15 cellular contexts compared by ENCODE assay signal in genomic region chr3:66638717-66639116, GRCh38.
DNase-seq lines count a peak whose midpoint lies in the region; ATAC-seq and TF ChIP-seq lines count a peak whose summit lies in the region.
"Had no signal": no experiment of that assay in that cellular context is flagged by ENCODE, and none has a peak within 500 bp of the region (broad histone marks: within the 10 kb centered on the region; RNA-seq: fewer than 3 reads in every experiment).

No MANE protein-coding gene starts in this region.

- POLR2A ChIA-PET in GM10248 (lab: Yijun Ruan, JAX): no interaction called here

- no peak for TF ChIP-seq CTCF in GM10248 (IDR thresholded peaks at IDR 0.05; ENCODE audit: control extremely low read depth, extremely low read depth, low read depth, missing control alignments)
- TF ChIP-seq CTCF in GM20000 (IDR thresholded peaks at IDR 0.05; ENCODE audit: extremely low read depth, missing control alignments): no peak

- no peaks in the 10 kb centered on the region for H3K27me3 ChIP-seq in iPS DF 6.9 (ENCODE audit: control insufficient read depth, insufficient read depth, low read length)

- WGBS in iPS DF 6.9 (ENCODE audit: insufficient coverage, insufficient read length): no CpG with 5 or more reads among the region's 6 CpGs

- H3K4me1 ChIP-seq in iPS DF 6.9 (ENCODE audit: control insufficient read depth, insufficient read depth, low read length): no peaks in the 10 kb centered on the region

- peak; percentile 70 for ATAC-seq in HG03103 (IDR thresholded peaks at IDR 0.05; ENCODE audit: low read depth, unreplicated experiment)

- DNase-seq in GM10248 (ENCODE audit: extremely low spot score) (peak; percentile 18), SK-MEL-5 (ENCODE audit: low read depth, low spot score) (peak; percentile 55), iPS DF 6.9 (ENCODE audit: low read depth, low spot score) (peak; percentile 41), RPMI8226 (no peak), GM20000 (ENCODE audit: low spot score) (no peak)
- DNase-seq in central memory CD4-positive, alpha-beta T cell: no peak
- DNase-seq in stimulated activated CD4-positive, alpha-beta T cell treated with anti-CD3 and anti-CD28 coated beads, Interleukin-2, amount 100 ng/mL, for 48 hours: no peak
- DNase-seq: activated CD4-positive, CD25-positive, alpha-beta regulatory T cell; activated T-cell treated with anti-CD3 and anti-CD28 coated beads, Interleukin-2, amount 50 U/mL, for 48 hours; CD4-positive, alpha-beta T cell; hypothalamus; midbrain; NCI-H226; stimulated activated CD4-positive, alpha-beta T cell treated with anti-CD3 and anti-CD28 coated beads, Interleukin-4, amount 100 ng/mL, for 24 hours had no signal

- no peak overlapping the region for H3K27ac ChIP-seq in iPS DF 6.9 (ENCODE audit: low read length)

- no peaks in the 10 kb centered on the region for H3K36me3 ChIP-seq in iPS DF 6.9 (ENCODE audit: control insufficient read depth, insufficient read depth, low read length)

- no peaks in the 10 kb centered on the region for H3K9me3 ChIP-seq in iPS DF 6.9 (ENCODE audit: control insufficient read depth, insufficient read depth, low read length)

- in situ Hi-C loops in SK-MEL-5 (cut with HindIII; ENCODE audit: low pct_unique_long_range_greater_than_20kb, low sequenced_read_pairs): no loop called here

- no peak overlapping the region for H3K4me3 ChIP-seq in iPS DF 6.9 (ENCODE audit: low read length)

- CTCF ChIA-PET in GM10248 (lab: Yijun Ruan, JAX): interaction anchor here (0.5 to 1.4 kb wide), 2 partner anchors 26 to 29 kb away, joined by 3 read pairs; no protein-coding TSS in a partner anchor

Comparison
In these comparisons a context has a peak if more than half of its experiments do, and no peak if none do; other contexts are left out.
1. DNase-seq: peak in GM10248 (single experiment), SK-MEL-5 (single experiment) and iPS DF 6.9 (single experiment); none in central memory CD4-positive, alpha-beta T cell (single experiment), RPMI8226 (single experiment), stimulated activated CD4-positive, alpha-beta T cell treated with anti-CD3 and anti-CD28 coated beads, Interleukin-2, amount 100 ng/mL, for 48 hours (0 of 2) and GM20000 (single experiment).